ENCODE assay signal across 18 cellular contexts in the genomic region with DNA sequence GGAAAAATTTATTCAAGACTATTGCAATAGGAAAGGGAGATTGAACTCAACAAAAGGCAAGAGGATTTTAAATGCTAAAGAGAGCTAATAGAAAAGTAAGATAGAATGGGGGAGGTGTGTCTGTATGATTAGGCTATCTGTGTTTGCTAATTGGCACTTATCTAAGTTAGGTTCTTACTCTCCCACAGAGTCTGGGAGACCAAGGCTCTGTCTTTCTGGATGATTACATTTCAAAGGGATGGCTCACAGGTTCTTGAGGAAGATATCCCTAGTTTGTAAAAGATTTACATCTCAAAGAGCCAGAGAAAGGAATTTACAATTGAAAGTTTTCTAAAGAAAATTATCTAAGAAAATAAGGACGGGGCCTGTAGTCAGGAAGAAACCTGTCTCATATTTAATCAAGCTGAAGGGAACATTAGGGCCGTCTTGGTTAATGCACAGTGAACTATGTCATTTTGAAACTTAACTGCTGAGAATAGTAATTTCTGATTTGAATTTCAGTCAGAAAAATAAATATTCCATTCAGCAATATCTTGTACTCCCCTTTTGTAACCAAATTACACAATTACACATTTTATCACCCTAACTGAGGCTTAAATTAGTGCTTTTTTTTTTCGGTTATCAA.
"Had no signal": no experiment of that assay in that cellular context is flagged by ENCODE, and none has a peak within 500 bp of the region (broad histone marks: within the 10 kb centered on the region; RNA-seq: fewer than 3 reads in every experiment).

No MANE protein-coding gene starts in this region.

- H3K36me3 ChIP-seq: tibial artery, vagina had no signal

- H3K4me3 Mint-ChIP-seq: activated B cell treated with CpG ODN at 0.5 μM for 24 hours; activated CD4-positive, alpha-beta T cell treated with anti-CD3 and anti-CD28 coated beads, Interleukin-2, amount 10 ng/mL, durations not matched to agents 24 days and 14 days; activated naive CD8-positive, alpha-beta T cell treated with anti-CD3 and anti-CD28 coated beads for 36 hours; activated T-cell treated with anti-CD3 and anti-CD28 coated beads, Interleukin-2, amount 50 U/mL, for 72 hours; stimulated activated memory B cell treated with anti-CD40 and anti-IgM and Interleukin-4, amounts not matched to agents 10 μg/mL and 1 μg/mL and 100 μg/mL, for 72 hours; T-helper 17 cell had no signal

- H3K4me1 Mint-ChIP-seq: activated B cell treated with CpG ODN at 0.5 μM for 24 hours; activated CD4-positive, alpha-beta T cell treated with anti-CD3 and anti-CD28 coated beads, Interleukin-2, amount 10 ng/mL, durations not matched to agents 24 days and 14 days; activated naive CD8-positive, alpha-beta T cell treated with anti-CD3 and anti-CD28 coated beads for 36 hours; stimulated activated memory B cell treated with anti-CD40 and anti-IgM and Interleukin-4, amounts not matched to agents 10 μg/mL and 1 μg/mL and 100 μg/mL, for 72 hours; T-helper 17 cell had no signal

- H3K9me3 Mint-ChIP-seq: activated B cell treated with CpG ODN at 0.5 μM for 24 hours; activated CD4-positive, alpha-beta T cell treated with anti-CD3 and anti-CD28 coated beads, Interleukin-2, amount 10 ng/mL, durations not matched to agents 24 days and 14 days; activated naive CD8-positive, alpha-beta T cell treated with anti-CD3 and anti-CD28 coated beads for 36 hours had no signal

- H3K36me3 Mint-ChIP-seq: activated naive CD8-positive, alpha-beta T cell treated with anti-CD3 and anti-CD28 coated beads for 36 hours; stimulated activated memory B cell treated with anti-CD40 and anti-IgM and Interleukin-4, amounts not matched to agents 10 μg/mL and 1 μg/mL and 100 μg/mL, for 72 hours had no signal

- H3K9me3 ChIP-seq: tibial artery, vagina had no signal

- H3K4me1 ChIP-seq: foreskin keratinocyte, parathyroid adenoma, tibial artery, vagina had no signal

- H3K27me3 ChIP-seq: foreskin keratinocyte, tibial artery, vagina had no signal

- H3K27me3 Mint-ChIP-seq: activated B cell treated with CpG ODN at 0.5 μM for 24 hours; activated CD4-positive, alpha-beta T cell treated with anti-CD3 and anti-CD28 coated beads, Interleukin-2, amount 10 ng/mL, durations not matched to agents 24 days and 14 days; activated naive CD8-positive, alpha-beta T cell treated with anti-CD3 and anti-CD28 coated beads for 36 hours; stimulated activated memory B cell treated with anti-CD40 and anti-IgM and Interleukin-4, amounts not matched to agents 10 μg/mL and 1 μg/mL and 100 μg/mL, for 72 hours; T-helper 17 cell had no signal

- H3K27ac Mint-ChIP-seq: activated B cell treated with CpG ODN at 0.5 μM for 24 hours; activated CD4-positive, alpha-beta T cell treated with anti-CD3 and anti-CD28 coated beads, Interleukin-2, amount 10 ng/mL, durations not matched to agents 24 days and 14 days; activated naive CD8-positive, alpha-beta T cell treated with anti-CD3 and anti-CD28 coated beads for 36 hours; activated T-cell treated with anti-CD3 and anti-CD28 coated beads, Interleukin-2, amount 50 U/mL, for 72 hours; stimulated activated memory B cell treated with anti-CD40 and anti-IgM and Interleukin-4, amounts not matched to agents 10 μg/mL and 1 μg/mL and 100 μg/mL, for 72 hours; T-helper 17 cell had no signal

- H3K27ac ChIP-seq: foreskin keratinocyte, parathyroid adenoma, tibial artery, vagina had no signal

- DNase-seq: activated B cell treated with CpG ODN at 0.5 μM for 24 hours; activated CD4-positive, alpha-beta T cell treated with anti-CD3 and anti-CD28 coated beads, Interleukin-2, amount 10 ng/mL, durations not matched to agents 24 days and 14 days; activated CD8-positive, alpha-beta memory T cell treated with anti-CD3 and anti-CD28 coated beads, Interleukin-2, amount 50 U/mL, for 48 hours; activated gamma-delta T cell treated with Interleukin-2 at 50 U/mL for 16 hours; activated naive CD8-positive, alpha-beta T cell treated with anti-CD3 and anti-CD28 coated beads for 36 hours; activated T-cell treated with anti-CD3 and anti-CD28 coated beads, Interleukin-2, amount 50 U/mL, for 72 hours; anterior cingulate cortex; effector CD8-positive, alpha-beta T cell; foreskin keratinocyte; glutamatergic neuron; stimulated activated CD4-positive, alpha-beta T cell treated with anti-CD3 and anti-CD28 coated beads, Interleukin-2, amount 100 ng/mL, for 48 hours; T-helper 17 cell; tibial artery had no signal

- FAIRE-seq: TTC549 had no signal

- ATAC-seq: activated T-cell treated with anti-CD3 and anti-CD28 coated beads, Interleukin-2, amount 50 U/mL, for 72 hours; foreskin keratinocyte; stimulated activated memory B cell treated with anti-CD40 and anti-IgM and Interleukin-4, amounts not matched to agents 10 μg/mL and 1 μg/mL and 100 μg/mL, for 72 hours; T-helper 17 cell had no signal

- H3K4me3 ChIP-seq: lung, tibial artery, vagina had no signal
